Comparison of ENCODE assay signal across 8 cellular contexts in the genomic region with DNA sequence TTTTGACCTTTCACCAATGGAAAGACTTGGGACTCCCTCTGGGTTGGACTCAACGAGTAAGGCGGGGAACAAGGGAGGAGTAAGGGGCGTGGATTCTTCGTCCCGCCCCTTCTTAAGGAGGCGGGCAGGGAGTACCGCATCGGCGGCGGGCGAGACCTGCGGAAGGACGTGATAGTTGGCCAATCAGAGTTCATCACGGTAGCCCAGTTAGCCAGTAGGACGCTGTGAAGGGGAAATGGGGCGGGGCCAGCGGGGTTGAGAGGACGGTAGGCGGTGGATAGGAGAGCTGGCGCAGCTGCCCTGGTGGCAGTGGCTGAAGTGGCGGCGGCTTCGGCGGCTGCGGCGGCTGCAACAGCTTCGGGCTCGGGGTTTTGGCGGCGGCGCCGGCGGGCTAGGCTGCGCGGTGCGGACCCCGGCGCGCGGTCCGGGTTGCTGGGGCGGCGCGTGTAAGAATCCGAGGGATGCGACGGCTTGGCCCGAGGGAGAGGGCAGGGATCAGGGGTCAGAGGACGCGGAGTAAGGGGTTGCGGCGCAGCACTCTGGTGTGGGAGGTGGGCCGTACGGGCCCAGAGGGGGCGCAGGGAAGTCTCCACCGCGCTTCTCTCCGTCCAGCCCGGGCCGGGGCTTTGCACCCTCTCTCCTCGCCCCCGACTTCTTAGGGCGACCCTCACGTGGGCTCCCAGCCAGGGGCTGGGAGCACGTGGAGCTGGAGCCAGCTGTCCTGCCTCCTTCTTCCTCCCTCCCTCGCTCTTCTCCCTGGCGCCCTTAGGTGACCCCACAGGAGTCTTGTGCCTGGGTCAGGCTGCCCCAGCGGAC. TPM values are rescaled to one million over a fixed set of nuclear protein-coding genes. Genes with fewer than 3 reads are reported as not detected.
DNase-seq lines count a peak whose midpoint lies in the region; ATAC-seq lines count a peak whose summit lies in the region.

Gene TPCN1 (plus strand): TSS at position 284 of the 816 bp plus-strand sequence. CDS start 5,389 bp downstream, outside the sequence.

- peaks cover 6% of the 10 kb centered on the region; the same call in 1 of the 2 replicates for H3K79me2 ChIP-seq in GM23248 (ENCODE audit: insufficient read depth)

- H3K4me2 ChIP-seq in GM23248 (ENCODE audit: unreplicated experiment), result peak within 1 kb of the TSS; percentile 87

- H3F3A ChIP-seq in GM23248 (ENCODE audit: insufficient read depth), result peaks cover 36% of the 10 kb centered on the region

- ATAC-seq in naive thymus-derived CD4-positive, alpha-beta T cell, result peak; percentile 97
- ATAC-seq in stimulated activated naive B cell treated with anti-CD40 and anti-IgM and Interleukin-4, amounts not matched to agents 10 μg/mL and 1 μg/mL and 100 μg/mL, for 72 hours (replicated peaks), result peak; percentile 90 to 92

- H3K36me3 ChIP-seq in GM23248 (ENCODE audit: low read depth), result no peaks in the 10 kb centered on the region
- H3K36me3 ChIP-seq in naive thymus-derived CD4-positive, alpha-beta T cell (ENCODE audit: control insufficient read depth in 2 of 3, insufficient read depth in 3 of 3, low read length in 3 of 3), result peaks cover 0 to 3% (median 0%) of the 10 kb centered on the region in 3 experiments

- peaks cover under 1% of the 10 kb centered on the region for H3K27me3 Mint-ChIP-seq in activated T-helper 1 cell treated with anti-CD3 and anti-CD28 coated beads, Interleukin-12 subunit alpha, Interleukin-12 subunit beta, Interleukin-2, Interleukin-4 antibody, amounts not matched to agents 30 ng/mL and 10 ng/mL and 1 ng/mL, durations not matched to agents 14 hours and 24 hours and 36 hours (ENCODE audit: insufficient read depth)
- no peaks in the 10 kb centered on the region for H3K27me3 Mint-ChIP-seq in naive thymus-derived CD4-positive, alpha-beta T cell
- no peaks in the 10 kb centered on the region for H3K27me3 Mint-ChIP-seq in stimulated activated naive B cell treated with anti-CD40 and anti-IgM and Interleukin-4, amounts not matched to agents 10 μg/mL and 1 μg/mL and 100 μg/mL, for 72 hours

- no peaks in the 10 kb centered on the region for H3K9me3 Mint-ChIP-seq in activated T-helper 1 cell treated with anti-CD3 and anti-CD28 coated beads, Interleukin-12 subunit alpha, Interleukin-12 subunit beta, Interleukin-2, Interleukin-4 antibody, amounts not matched to agents 30 ng/mL and 10 ng/mL and 1 ng/mL, durations not matched to agents 14 hours and 24 hours and 36 hours
- no peaks in the 10 kb centered on the region for H3K9me3 Mint-ChIP-seq in naive thymus-derived CD4-positive, alpha-beta T cell
- no peaks in the 10 kb centered on the region for H3K9me3 Mint-ChIP-seq in stimulated activated naive B cell treated with anti-CD40 and anti-IgM and Interleukin-4, amounts not matched to agents 10 μg/mL and 1 μg/mL and 100 μg/mL, for 72 hours

- H3K4me1 ChIP-seq in GM23248 (ENCODE audit: insufficient read depth), result peaks cover 32% of the 10 kb centered on the region
- peaks cover 17 to 32% of the 10 kb centered on the region in 2 donors for H3K4me1 ChIP-seq in naive thymus-derived CD4-positive, alpha-beta T cell (ENCODE audit: control insufficient read depth in 2 of 2, insufficient read depth in 2 of 2, low read length in 2 of 2)

- no peaks in the 10 kb centered on the region for H3K9me2 ChIP-seq in GM23248 (ENCODE audit: insufficient read depth)

- H3K27ac ChIP-seq in GM23248, result peak within 1 kb of the TSS; percentile 75
- H3K27ac ChIP-seq in naive thymus-derived CD4-positive, alpha-beta T cell (ENCODE audit: low read depth, low read length), result peak within 1 kb of the TSS; percentile 83

- DNase-seq in DMS79 treated with DMSO at 0.1 percent for 48 hours (lab: John Stamatoyannopoulos, UW), result peak; percentile 100
- DNase-seq in GM23248, result peak; percentile 100
- DNase-seq in Kasumi-1 (lab: John Stamatoyannopoulos, UW), result peak; percentile 99 to 100
- peak; percentile 100 for DNase-seq in RPMI7951 (ENCODE audit: low read depth)
- DNase-seq in activated T-helper 1 cell treated with anti-CD3 and anti-CD28 coated beads, Interleukin-12 subunit alpha, Interleukin-12 subunit beta, Interleukin-2, Interleukin-4 antibody, amounts not matched to agents 30 ng/mL and 10 ng/mL and 1 ng/mL, durations not matched to agents 14 hours and 24 hours and 36 hours (ENCODE audit: low spot score), result peak; percentile 99
- DNase-seq in fibroblast of gingiva (ENCODE audit: low read depth), result peak; percentile 100
- DNase-seq in naive thymus-derived CD4-positive, alpha-beta T cell, result peak; percentile 94 to 99 (median 99)
- DNase-seq in stimulated activated naive B cell treated with anti-CD40 and anti-IgM and Interleukin-4, amounts not matched to agents 10 μg/mL and 1 μg/mL and 100 μg/mL, for 72 hours, result peak; percentile 99

- peak within 1 kb of the TSS; percentile 92 for H3K27ac Mint-ChIP-seq in activated T-helper 1 cell treated with anti-CD3 and anti-CD28 coated beads, Interleukin-12 subunit alpha, Interleukin-12 subunit beta, Interleukin-2, Interleukin-4 antibody, amounts not matched to agents 30 ng/mL and 10 ng/mL and 1 ng/mL, durations not matched to agents 14 hours and 24 hours and 36 hours
- peak within 1 kb of the TSS; percentile 81 to 97 (median 92) for H3K27ac Mint-ChIP-seq in naive thymus-derived CD4-positive, alpha-beta T cell
- peak within 1 kb of the TSS; percentile 99 for H3K27ac Mint-ChIP-seq in stimulated activated naive B cell treated with anti-CD40 and anti-IgM and Interleukin-4, amounts not matched to agents 10 μg/mL and 1 μg/mL and 100 μg/mL, for 72 hours

- CTCF ChIA-PET in naive thymus-derived CD4-positive, alpha-beta T cell (lab: Charles Lee), result interaction anchor here (0.6 to 1.5 kb wide), 2 partner anchors 11 to 37 kb away, joined by 3 to 4 read pairs; no protein-coding TSS in a partner anchor

- H3K36me3 Mint-ChIP-seq in activated T-helper 1 cell treated with anti-CD3 and anti-CD28 coated beads, Interleukin-12 subunit alpha, Interleukin-12 subunit beta, Interleukin-2, Interleukin-4 antibody, amounts not matched to agents 30 ng/mL and 10 ng/mL and 1 ng/mL, durations not matched to agents 14 hours and 24 hours and 36 hours (ENCODE audit: low read depth), result no peaks in the 10 kb centered on the region
- H3K36me3 Mint-ChIP-seq in naive thymus-derived CD4-positive, alpha-beta T cell, result peaks cover 0 to under 1% (median 0%) of the 10 kb centered on the region in 5 donors
- H3K36me3 Mint-ChIP-seq in stimulated activated naive B cell treated with anti-CD40 and anti-IgM and Interleukin-4, amounts not matched to agents 10 μg/mL and 1 μg/mL and 100 μg/mL, for 72 hours, result peaks cover 10 to 15% of the 10 kb centered on the region in 2 donors

- 1 to 2% methylated on average over 43 to 56 of the region's 68 CpGs for WGBS in GM23248 (ENCODE audit: low coverage in 1 of 2, low lambda C conversion rate in 2 of 2, missing lambda C conversion rate in 2 of 2), 2 experiments

- in situ Hi-C loops in GM23248 (cut with MboI), result no loop called here

- peak within 1 kb of the TSS; percentile 83 for H2AFZ ChIP-seq in GM23248

- no peaks in the 10 kb centered on the region for H3K27me3 ChIP-seq in GM23248 (replicated peaks; ENCODE audit: insufficient read depth)
- no peaks in the 10 kb centered on the region for H3K27me3 ChIP-seq in naive thymus-derived CD4-positive, alpha-beta T cell (ENCODE audit: control insufficient read depth in 2 of 2, insufficient read depth in 2 of 2, low read length in 2 of 2)

- peak within 1 kb of the TSS; percentile 91 for H3K4me3 Mint-ChIP-seq in activated T-helper 1 cell treated with anti-CD3 and anti-CD28 coated beads, Interleukin-12 subunit alpha, Interleukin-12 subunit beta, Interleukin-2, Interleukin-4 antibody, amounts not matched to agents 30 ng/mL and 10 ng/mL and 1 ng/mL, durations not matched to agents 14 hours and 24 hours and 36 hours
- peak within 1 kb of the TSS; percentile 79 to 99 (median 92) for H3K4me3 Mint-ChIP-seq in naive thymus-derived CD4-positive, alpha-beta T cell
- H3K4me3 Mint-ChIP-seq in stimulated activated naive B cell treated with anti-CD40 and anti-IgM and Interleukin-4, amounts not matched to agents 10 μg/mL and 1 μg/mL and 100 μg/mL, for 72 hours, result peak within 1 kb of the TSS; percentile 96 to 97

- POLR2A ChIA-PET in naive thymus-derived CD4-positive, alpha-beta T cell (lab: Charles Lee), result interaction anchor here (0.6 to 5.6 kb wide), 15 partner anchors 10 to 243 kb away, joined by 3 to 51 read pairs (median 5); partner anchors contain the start of genes DDX54, OAS2, PLBD2 and RITA1

- no peaks in the 10 kb centered on the region for H4K20me1 ChIP-seq in GM23248 (ENCODE audit: insufficient read depth)

- intact Hi-C loops in activated T-helper 1 cell treated with anti-CD3 and anti-CD28 coated beads, Interleukin-12 subunit alpha, Interleukin-12 subunit beta, Interleukin-2, Interleukin-4 antibody, amounts not matched to agents 30 ng/mL and 10 ng/mL and 1 ng/mL, durations not matched to agents 14 hours and 24 hours and 36 hours (cut with micrococcal nuclease), result loop anchor here (1.0 kb wide), 9 partner anchors 9 to 745 kb away; partner anchors contain the start of genes DDX54, OAS2, PLBD2 and RBM19
- intact Hi-C loops in naive thymus-derived CD4-positive, alpha-beta T cell (cut with micrococcal nuclease), result loop anchor here (1.0 to 10.0 kb wide), 13 partner anchors 12 to 1209 kb away; partner anchors contain the start of genes DDX54 (in 2 of the 2), PLBD2 (in 2 of the 2), RITA1 (in 2 of the 2) and SLC8B1 (in 2 of the 2)

- H3K9me3 ChIP-seq in GM23248 (ENCODE audit: low read depth), result no peaks in the 10 kb centered on the region
- no peaks in the 10 kb centered on the region for H3K9me3 ChIP-seq in naive thymus-derived CD4-positive, alpha-beta T cell (ENCODE audit: control insufficient read depth in 2 of 3, low read length in 3 of 3)

- H3K4me3 ChIP-seq in GM23248, result peak within 1 kb of the TSS; percentile 71
- peak within 1 kb of the TSS; percentile 70 for H3K4me3 ChIP-seq in naive thymus-derived CD4-positive, alpha-beta T cell (ENCODE audit: low read length)

- peaks cover 33% of the 10 kb centered on the region for H3K4me1 Mint-ChIP-seq in activated T-helper 1 cell treated with anti-CD3 and anti-CD28 coated beads, Interleukin-12 subunit alpha, Interleukin-12 subunit beta, Interleukin-2, Interleukin-4 antibody, amounts not matched to agents 30 ng/mL and 10 ng/mL and 1 ng/mL, durations not matched to agents 14 hours and 24 hours and 36 hours (ENCODE audit: low read depth)
- H3K4me1 Mint-ChIP-seq in naive thymus-derived CD4-positive, alpha-beta T cell, result peaks cover 24 to 49% (median 45%) of the 10 kb centered on the region in 7 donors
- H3K4me1 Mint-ChIP-seq in stimulated activated naive B cell treated with anti-CD40 and anti-IgM and Interleukin-4, amounts not matched to agents 10 μg/mL and 1 μg/mL and 100 μg/mL, for 72 hours, result peaks cover 20 to 45% of the 10 kb centered on the region in 2 donors

- peak within 1 kb of the TSS; percentile 89 for H3K9ac ChIP-seq in GM23248

RNA-seq across cellular contexts. Expression of gene TPCN1, which starts in this region (rescaled TPM):
- 9.0 and 11.6 TPM in 2 replicates for total RNA-seq in GM23248 (2014; rRNA removed; shearing (Covaris generic))
- polyA plus RNA-seq in GM23248 (2016; fragmentation: Nextera tagmentation; extraction: Ambion mirVana), result 15.9 and 17.6 TPM in 2 replicates
- 30.4 and 38.6 TPM in 2 replicates for total RNA-seq in RPMI7951 (2014; rRNA removed; shearing (Covaris generic))
- total RNA-seq in activated T-helper 1 cell treated with anti-CD3 and anti-CD28 coated beads, Interleukin-12 subunit alpha, Interleukin-12 subunit beta, Interleukin-2, Interleukin-4 antibody, amounts not matched to agents 30 ng/mL and 10 ng/mL and 1 ng/mL, durations not matched to agents 14 hours and 24 hours and 36 hours, result 31.4 and 35.4 TPM in 2 replicates
- total RNA-seq in naive thymus-derived CD4-positive, alpha-beta T cell, result 100 to 1,000 TPM in 3 of 5 experiments, 10 to 100 TPM in 2; 49.5 to 124 (median 107) TPM
- 10 to 100 TPM; 15.3 to 31.2 TPM for polyA plus RNA-seq in naive thymus-derived CD4-positive, alpha-beta T cell

Comparison
In these comparisons a context has a peak if more than half of its experiments do, and no peak if none do; other contexts are left out.
1. Peak in every context shown above with its lines: DNase-seq, ATAC-seq, H3K4me3 ChIP-seq and H3K27ac ChIP-seq.